ENCODE assay signal across 22 cellular contexts in the genomic region with DNA sequence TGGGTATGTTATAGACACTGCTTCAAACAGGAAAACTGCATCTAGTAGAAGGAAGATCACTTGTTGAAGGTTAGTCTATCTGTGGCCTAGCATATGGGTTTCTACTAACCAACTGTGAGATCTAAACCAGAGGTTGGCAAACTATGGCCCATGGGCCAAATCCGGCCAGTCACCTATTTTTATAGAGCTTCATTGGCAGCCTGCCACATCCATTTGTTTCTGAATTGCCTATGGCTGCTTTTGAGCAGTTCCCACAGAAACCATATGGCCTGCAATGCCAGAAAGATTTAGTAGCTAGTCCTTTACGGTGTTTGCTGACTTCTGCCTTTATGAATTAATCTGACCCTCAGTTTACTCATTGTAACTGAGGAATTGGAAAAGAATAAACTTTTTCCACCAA.
DNase-seq lines count a peak whose midpoint lies in the region; ATAC-seq and TF ChIP-seq lines count a peak whose summit lies in the region.
"Had no signal": no experiment of that assay in that cellular context is flagged by ENCODE, and none has a peak within 500 bp of the region (broad histone marks: within the 10 kb centered on the region; RNA-seq: fewer than 3 reads in every experiment).

No MANE protein-coding gene starts in this region.

- H3K36me3 ChIP-seq in A673 (ENCODE audit: insufficient read depth, low read length, poor library complexity, severe bottlenecking) = no peaks in the 10 kb centered on the region
- H3K36me3 ChIP-seq: tibial artery had no signal

- no peaks in the 10 kb centered on the region for H3K4me1 Mint-ChIP-seq in CD14-positive monocyte
- H3K4me1 Mint-ChIP-seq: activated CD4-positive, alpha-beta T cell treated with anti-CD3 and anti-CD28 coated beads, Interleukin-2, amount 10 ng/mL, durations not matched to agents 24 days and 14 days; activated naive CD8-positive, alpha-beta T cell treated with anti-CD3 and anti-CD28 coated beads, Interleukin-2, amount 50 U/mL, for 24 hours; naive B cell had no signal

- H3K36me3 Mint-ChIP-seq in CD14-positive monocyte = no peaks in the 10 kb centered on the region
- H3K36me3 Mint-ChIP-seq: naive B cell had no signal

- H3K4me3 Mint-ChIP-seq in CD14-positive monocyte = no peak overlapping the region
- H3K4me3 Mint-ChIP-seq: activated CD4-positive, alpha-beta T cell treated with anti-CD3 and anti-CD28 coated beads, Interleukin-2, amount 10 ng/mL, durations not matched to agents 24 days and 14 days; activated naive CD8-positive, alpha-beta T cell treated with anti-CD3 and anti-CD28 coated beads, Interleukin-2, amount 50 U/mL, for 24 hours; activated T-cell treated with anti-CD3 and anti-CD28 coated beads, Interleukin-2, amount 50 U/mL, for 4 hours; naive B cell had no signal

- DNase-seq in A673 (ENCODE audit: low spot score) = peak; percentile 28
- DNase-seq in GM04504 (ENCODE audit: low read depth) = peak; percentile 22
- peak; percentile 14 for DNase-seq in NCI-H226
- DNase-seq in dermis blood vessel endothelial cell = peak; percentile 65
- DNase-seq in activated CD4-positive, alpha-beta T cell treated with anti-CD3 and anti-CD28 coated beads, Interleukin-2, amount 50 U/mL, for 48 hours = no peak
- DNase-seq in CD14-positive monocyte (ENCODE audit: low spot score) = no peak
- DNase-seq: activated CD4-positive, alpha-beta T cell treated with anti-CD3 and anti-CD28 coated beads, Interleukin-2, amount 10 ng/mL, durations not matched to agents 24 days and 14 days; activated naive CD8-positive, alpha-beta T cell treated with anti-CD3 and anti-CD28 coated beads, Interleukin-2, amount 50 U/mL, for 24 hours; activated T-cell treated with anti-CD3 and anti-CD28 coated beads, Interleukin-2, amount 50 U/mL, for 4 hours; AML-193; cerebellar nuclear complex; DMS79 treated with DMSO at 0.1 percent for 48 hours; naive B cell; NCI-H187; retina; stimulated activated CD4-positive, alpha-beta T cell treated with anti-CD3 and anti-CD28 coated beads, Interleukin-2, amount 100 ng/mL, for 48 hours; tibial artery had no signal

- no peak overlapping the region for H3K27ac Mint-ChIP-seq in CD14-positive monocyte
- H3K27ac Mint-ChIP-seq: activated CD4-positive, alpha-beta T cell treated with anti-CD3 and anti-CD28 coated beads, Interleukin-2, amount 10 ng/mL, durations not matched to agents 24 days and 14 days; activated naive CD8-positive, alpha-beta T cell treated with anti-CD3 and anti-CD28 coated beads, Interleukin-2, amount 50 U/mL, for 24 hours; naive B cell had no signal

- H3K27ac ChIP-seq in A673 (ENCODE audit: low read depth, low read length, poor library complexity, severe bottlenecking) = no peak overlapping the region
- H3K27ac ChIP-seq: hepatocyte, tibial artery had no signal

- no peak overlapping the region for H3K4me3 ChIP-seq in A673 (ENCODE audit: low read depth, low read length, poor library complexity, severe bottlenecking)
- H3K4me3 ChIP-seq: hepatocyte, tibial artery had no signal

- CTCF ChIA-PET in A673 (lab: Charles Lee) = no interaction called here

- no peak for TF ChIP-seq CTCF in A673 (conservative IDR thresholded peaks at IDR 0.05; ENCODE audit: low read depth, low read length)
- no peak for TF ChIP-seq CTCF in CD14-positive monocyte (IDR thresholded peaks at IDR 0.05)

- BruUV-seq in A673 (replicated peaks; lab: Mats Ljungman, UMichigan) = no TSS peak

- peaks cover 0 to 6% (median 0%) of the 10 kb centered on the region in 7 donors for H3K9me3 Mint-ChIP-seq in CD14-positive monocyte
- H3K9me3 Mint-ChIP-seq: activated CD4-positive, alpha-beta T cell treated with anti-CD3 and anti-CD28 coated beads, Interleukin-2, amount 10 ng/mL, durations not matched to agents 24 days and 14 days; activated naive CD8-positive, alpha-beta T cell treated with anti-CD3 and anti-CD28 coated beads, Interleukin-2, amount 50 U/mL, for 24 hours; activated T-cell treated with anti-CD3 and anti-CD28 coated beads, Interleukin-2, amount 50 U/mL, for 4 hours had no signal

- H3K27me3 ChIP-seq in A673 (replicated peaks; ENCODE audit: insufficient read depth, low read depth, low read length, poor library complexity) = no peaks in the 10 kb centered on the region
- H3K27me3 ChIP-seq: hepatocyte, tibial artery had no signal

- peaks cover 0 to 4% (median 0%) of the 10 kb centered on the region in 3 donors for H3K27me3 Mint-ChIP-seq in CD14-positive monocyte (ENCODE audit: low read depth in 3 of 3)
- H3K27me3 Mint-ChIP-seq: activated CD4-positive, alpha-beta T cell treated with anti-CD3 and anti-CD28 coated beads, Interleukin-2, amount 10 ng/mL, durations not matched to agents 24 days and 14 days; activated naive CD8-positive, alpha-beta T cell treated with anti-CD3 and anti-CD28 coated beads, Interleukin-2, amount 50 U/mL, for 24 hours had no signal

- ATAC-seq in HG03354 (IDR thresholded peaks at IDR 0.05; ENCODE audit: poor library complexity, severe bottlenecking, unreplicated experiment) (no peak), HG02623 (IDR thresholded peaks at IDR 0.05; ENCODE audit: unreplicated experiment) (no peak)
- ATAC-seq: activated naive CD8-positive, alpha-beta T cell treated with anti-CD3 and anti-CD28 coated beads, Interleukin-2, amount 50 U/mL, for 24 hours; activated T-cell treated with anti-CD3 and anti-CD28 coated beads, Interleukin-2, amount 50 U/mL, for 4 hours; esophagus mucosa; left lobe of liver had no signal

- intact Hi-C loops in A673 (cut with micrococcal nuclease; ENCODE audit: unreplicated experiment) = no loop called here
- intact Hi-C loops in CD14-positive monocyte (cut with micrococcal nuclease) = no loop called here

- POLR2A ChIA-PET in A673 (lab: Charles Lee; ENCODE audit: low non-redundant PET) = no interaction called here

- H3K4me1 ChIP-seq in A673 (ENCODE audit: insufficient read depth, low read length, poor library complexity, severe bottlenecking) = peaks cover 11% of the 10 kb centered on the region
- H3K4me1 ChIP-seq: tibial artery had no signal

- no peaks in the 10 kb centered on the region for H3K9me3 ChIP-seq in A673 (ENCODE audit: low read depth, low read length, poor library complexity, severe bottlenecking)
- H3K9me3 ChIP-seq: tibial artery had no signal

Comparison
In these comparisons a context has a peak if more than half of its experiments do, and no peak if none do; other contexts are left out.
1. DNase-seq: peak in A673 (single experiment), GM04504 (single experiment), NCI-H226 (single experiment) and dermis blood vessel endothelial cell (single experiment); none in activated CD4-positive, alpha-beta T cell treated with anti-CD3 and anti-CD28 coated beads, Interleukin-2, amount 50 U/mL, for 48 hours (0 of 2) and CD14-positive monocyte (single experiment).